Comparison of ENCODE assay signal across 14 cellular contexts in genomic region chr9:89529243-89530030, GRCh38. TPM values are rescaled to one million over a fixed set of nuclear protein-coding genes. Genes with fewer than 3 reads are reported as not detected.
DNase-seq lines count a peak whose midpoint lies in the region; ATAC-seq lines count a peak whose summit lies in the region.
"Had no signal": no experiment of that assay in that cellular context is flagged by ENCODE, and none has a peak within 500 bp of the region (broad histone marks: within the 10 kb centered on the region; RNA-seq: fewer than 3 reads in every experiment).

No MANE protein-coding gene starts in this region.

- peaks cover 9% of the 10 kb centered on the region for H3K36me3 Mint-ChIP-seq in activated CD4-positive, alpha-beta memory T cell treated with anti-CD3 and anti-CD28 coated beads, Interleukin-2, amount 10 ng/mL, durations not matched to agents 7 days and 5 days (ENCODE audit: low read depth)

- intact Hi-C loops in head of caudate nucleus (cut with DNase I), result loop anchor here (5.0 to 10.0 kb wide), 2 partner anchors 85 to 107 kb away; no protein-coding TSS in a partner anchor

- POLR2A ChIA-PET in activated CD4-positive, alpha-beta memory T cell treated with anti-CD3 and anti-CD28 coated beads, Interleukin-2, amount 10 ng/mL, durations not matched to agents 7 days and 5 days (lab: Charles Lee), result interaction anchor here (0.6 to 11.6 kb wide), 10 partner anchors 7 to 218 kb away, joined by 3 to 124 read pairs (median 5); partner anchors contain the start of genes SECISBP2 and SEMA4D

- peak overlapping the region; percentile 22 for H3K27ac Mint-ChIP-seq in activated CD4-positive, alpha-beta memory T cell treated with anti-CD3 and anti-CD28 coated beads, Interleukin-2, amount 10 ng/mL, durations not matched to agents 7 days and 5 days
- H3K27ac Mint-ChIP-seq: endodermal cell had no signal

- peaks cover 94% of the 10 kb centered on the region for H3K4me1 Mint-ChIP-seq in activated CD4-positive, alpha-beta memory T cell treated with anti-CD3 and anti-CD28 coated beads, Interleukin-2, amount 10 ng/mL, durations not matched to agents 7 days and 5 days

- no peak for ATAC-seq in HG03432 (IDR thresholded peaks at IDR 0.05; ENCODE audit: unreplicated experiment)

- DNase-seq in Ammon's horn (ENCODE audit: low spot score) (peak; percentile 78), KG1 (lab: John Stamatoyannopoulos, UW) (peak; percentile 57), head of caudate nucleus (peak in 33 of 42 donors; percentile 34 to 82 (median 62)), UCSD-AML1 (lab: John Stamatoyannopoulos, UW; ENCODE audit: unreplicated experiment) (no peak), retina (no peak)
- DNase-seq in activated CD4-positive, alpha-beta memory T cell treated with anti-CD3 and anti-CD28 coated beads, Interleukin-2, amount 10 ng/mL, durations not matched to agents 7 days and 5 days, result no peak
- no peak for DNase-seq in stimulated activated CD8-positive, alpha-beta memory T cell treated with anti-CD3 and anti-CD28 coated beads, Interleukin-4, amount 100 ng/mL, for 48 hours
- DNase-seq: endodermal cell, heart right ventricle, left lung, NCI-H1092 treated with DMSO at 0.1 percent for 48 hours, NCI-H524 treated with DMSO at 0.1 percent for 48 hours, SK-N-SH had no signal

- H3K27me3 Mint-ChIP-seq in activated CD4-positive, alpha-beta memory T cell treated with anti-CD3 and anti-CD28 coated beads, Interleukin-2, amount 10 ng/mL, durations not matched to agents 7 days and 5 days, result no peaks in the 10 kb centered on the region

- H3K4me3 Mint-ChIP-seq in activated CD4-positive, alpha-beta memory T cell treated with anti-CD3 and anti-CD28 coated beads, Interleukin-2, amount 10 ng/mL, durations not matched to agents 7 days and 5 days, result no peak overlapping the region
- H3K4me3 Mint-ChIP-seq: endodermal cell had no signal

- H3K9me3 Mint-ChIP-seq in activated CD4-positive, alpha-beta memory T cell treated with anti-CD3 and anti-CD28 coated beads, Interleukin-2, amount 10 ng/mL, durations not matched to agents 7 days and 5 days, result peaks cover 10% of the 10 kb centered on the region

- CTCF ChIA-PET in activated CD4-positive, alpha-beta memory T cell treated with anti-CD3 and anti-CD28 coated beads, Interleukin-2, amount 10 ng/mL, durations not matched to agents 7 days and 5 days (lab: Charles Lee), result interaction anchor here (1.0 to 5.0 kb wide), 7 partner anchors 20 to 121 kb away, joined by 3 to 24 read pairs (median 4); no protein-coding TSS in a partner anchor

RNA-seq across cellular contexts. Expression of gene SEMA4D, which starts 31.5 kb away (rescaled TPM):
- 100 to 1,000 TPM; 339 to 350 TPM for total RNA-seq in activated CD4-positive, alpha-beta memory T cell treated with anti-CD3 and anti-CD28 coated beads, Interleukin-2, amount 10 ng/mL, durations not matched to agents 7 days and 5 days

Comparison
In these comparisons a context has a peak if more than half of its experiments do, and no peak if none do; other contexts are left out.
1. DNase-seq: peak in Ammon's horn (single experiment), KG1 (single experiment) and head of caudate nucleus (33 of 42); none in activated CD4-positive, alpha-beta memory T cell treated with anti-CD3 and anti-CD28 coated beads, Interleukin-2, amount 10 ng/mL, durations not matched to agents 7 days and 5 days (single experiment), UCSD-AML1 (single experiment), stimulated activated CD8-positive, alpha-beta memory T cell treated with anti-CD3 and anti-CD28 coated beads, Interleukin-4, amount 100 ng/mL, for 48 hours (single experiment) and retina (single experiment).